ENCODE assay signal across 18 cellular contexts in the genomic region with DNA sequence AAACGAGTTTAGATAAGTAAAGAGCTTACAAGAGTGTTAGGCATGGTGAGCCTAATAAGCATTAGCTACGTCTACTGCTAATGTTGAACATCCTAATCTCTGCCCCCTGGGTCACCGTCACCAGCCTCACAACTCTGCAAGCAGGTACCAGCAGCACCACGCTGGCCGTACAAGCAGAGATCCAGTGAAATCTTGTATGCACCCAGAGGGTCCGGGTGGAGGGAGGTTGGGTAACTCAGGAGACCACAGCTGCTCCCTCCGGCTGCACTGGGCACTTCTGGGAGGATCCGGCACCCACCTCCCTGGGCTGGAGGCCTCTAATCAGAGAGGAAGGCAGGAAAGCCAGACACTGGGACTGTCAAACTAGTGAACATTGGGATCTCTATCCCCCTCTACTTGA. TPM values are rescaled to one million over a fixed set of nuclear protein-coding genes. Genes with fewer than 3 reads are reported as not detected.
A peak's percentile ranks its signal among the peaks of the same experiment; 100 is the strongest.
DNase-seq lines count a peak whose midpoint lies in the region; ATAC-seq and TF ChIP-seq lines count a peak whose summit lies in the region.
"Had no signal": no experiment of that assay in that cellular context is flagged by ENCODE, and none has a peak within 500 bp of the region (broad histone marks: within the 10 kb centered on the region; RNA-seq: fewer than 3 reads in every experiment).

No MANE protein-coding gene starts in this region.

- ATAC-seq in WTC11, result no peak
- ATAC-seq in upper lobe of right lung, result no peak
- ATAC-seq: GM12878, HCT116 had no signal

- H3K36me3 Mint-ChIP-seq in WTC11, result no peaks in the 10 kb centered on the region
- H3K36me3 Mint-ChIP-seq in neural crest cell (ENCODE audit: low read depth), result peaks cover 7% of the 10 kb centered on the region
- H3K36me3 Mint-ChIP-seq: CD4-positive, CD25-positive, alpha-beta regulatory T cell had no signal

- H3K4me3 ChIP-seq in HEK293 (ENCODE audit: low read depth, low read length) (no peak overlapping the region), upper lobe of right lung (no peak overlapping the region)
- H3K4me3 ChIP-seq: GM12878 had no signal

- POLR2A ChIA-PET in HEK293 (lab: Yijun Ruan, JAX) (no interaction called here), WTC11 (lab: Charles Lee) (no interaction called here)

- peaks cover 12% of the 10 kb centered on the region for H3K4me1 Mint-ChIP-seq in WTC11
- peaks cover 20% of the 10 kb centered on the region for H3K4me1 Mint-ChIP-seq in neural crest cell

- DNase-seq in WTC11 (ENCODE audit: low spot score) (no peak), neural crest cell (ENCODE audit: low read depth, low spot score) (no peak), upper lobe of right lung (peak; percentile 21), NCI-H2171 (lab: John Stamatoyannopoulos, UW) (no peak)
- no peak for DNase-seq in NK-92 treated with Interleukin-12 subunit alpha and Interleukin-12 subunit beta, amount 100 ng/mL, for 24 hours (lab: John Stamatoyannopoulos, UW)
- DNase-seq: ACHN; C1 segment of cervical spinal cord; CD4-positive, CD25-positive, alpha-beta regulatory T cell; CD8-positive, alpha-beta memory T cell; COR-L47; DND-41; GOT3; H7 had no signal

- H3K9me3 Mint-ChIP-seq in WTC11, result no peaks in the 10 kb centered on the region
- no peaks in the 10 kb centered on the region for H3K9me3 Mint-ChIP-seq in neural crest cell

- H3K4me1 ChIP-seq in HEK293 (ENCODE audit: control insufficient read depth, insufficient read depth, low read length) (no peaks in the 10 kb centered on the region), upper lobe of right lung (peaks cover 11% of the 10 kb centered on the region)
- H3K4me1 ChIP-seq: BE2C had no signal

- intact Hi-C loops in upper lobe of right lung (cut with DNase I), result no loop called here

- peaks cover 97% of the 10 kb centered on the region for H3K27me3 ChIP-seq in upper lobe of right lung

- H3K27me3 Mint-ChIP-seq in WTC11 (ENCODE audit: low read depth) (peaks cover 72% of the 10 kb centered on the region), neural crest cell (ENCODE audit: low read depth) (peaks cover 99% of the 10 kb centered on the region)

- H3K9me3 ChIP-seq in HEK293 (ENCODE audit: control insufficient read depth, insufficient read depth, low read depth, low read length) (no peaks in the 10 kb centered on the region), upper lobe of right lung (no peaks in the 10 kb centered on the region)
- H3K9me3 ChIP-seq: BE2C had no signal

- H3K27ac ChIP-seq in HEK293 (ENCODE audit: extremely low read depth, low read depth, low read length) (no peak overlapping the region), upper lobe of right lung (no peak overlapping the region)

- TF ChIP-seq CTCF in HEK293 (tag by site-specific recombination; IDR thresholded peaks at IDR 0.05) (no peak), WTC11 (IDR thresholded peaks at IDR 0.05) (no peak), neural crest cell (conservative IDR thresholded peaks at IDR 0.05) (no peak), upper lobe of right lung (IDR thresholded peaks at IDR 0.05) (no peak)

- H3K27ac Mint-ChIP-seq in WTC11, result no peak overlapping the region
- no peak overlapping the region for H3K27ac Mint-ChIP-seq in neural crest cell (ENCODE audit: unreplicated experiment)
- H3K27ac Mint-ChIP-seq: CD4-positive, CD25-positive, alpha-beta regulatory T cell had no signal

- H3K4me3 Mint-ChIP-seq in WTC11, result 0 out of 2 replicates have a peak overlapping the region, but pooled peaks have one; percentile 98
- H3K4me3 Mint-ChIP-seq in neural crest cell, result peak overlapping the region; percentile 39
- H3K4me3 Mint-ChIP-seq: CD4-positive, CD25-positive, alpha-beta regulatory T cell had no signal

- no peaks in the 10 kb centered on the region for H3K36me3 ChIP-seq in HEK293 (ENCODE audit: control insufficient read depth in 2 of 2, insufficient read depth in 1 of 2, low read length in 2 of 2)
- no peaks in the 10 kb centered on the region for H3K36me3 ChIP-seq in upper lobe of right lung
- H3K36me3 ChIP-seq: BE2C had no signal

- CTCF ChIA-PET in HEK293 (lab: Yijun Ruan, JAX), result no interaction called here
- CTCF ChIA-PET in WTC11 (lab: Charles Lee), result interaction anchor here (1.3 to 5.3 kb wide), 5 partner anchors 8 to 148 kb away, joined by 4 to 50 read pairs (median 5); no protein-coding TSS in a partner anchor

TF ChIP-seq in HEK293, 187 proteins besides CTCF, POLR2A, EP300 and RAD21:
- 0 out of 2 replicates have a peak, but pooled peaks have one; percentile 20 for TF ChIP-seq ZNF10 (tag by site-specific recombination; IDR thresholded peaks at IDR 0.05)
- no peak for TF ChIP-seq ZNF624 (tag by site-specific recombination; IDR thresholded peaks at IDR 0.05)
TF ChIP-seq in HEK293: peak in this region for 1.

TF ChIP-seq in WTC11, 78 proteins besides CTCF, POLR2A, EP300 and RAD21 (continues in another document):
- TF ChIP-seq MXD4 (CRISPR knock-in tag; IDR thresholded peaks at IDR 0.05; ENCODE audit: borderline replicate concordance), result no peak
- TF ChIP-seq ZNF219 (CRISPR knock-in tag; IDR thresholded peaks at IDR 0.05; ENCODE audit: borderline replicate concordance), result no peak
- no peak for TF ChIP-seq JAZF1 (CRISPR knock-in tag; IDR thresholded peaks at IDR 0.05)
- no peak for TF ChIP-seq RORB (CRISPR knock-in tag; IDR thresholded peaks at IDR 0.05)
- TF ChIP-seq ELF4 (CRISPR knock-in tag; IDR thresholded peaks at IDR 0.05; ENCODE audit: low read depth), result no peak
- TF ChIP-seq, protein P1, sequence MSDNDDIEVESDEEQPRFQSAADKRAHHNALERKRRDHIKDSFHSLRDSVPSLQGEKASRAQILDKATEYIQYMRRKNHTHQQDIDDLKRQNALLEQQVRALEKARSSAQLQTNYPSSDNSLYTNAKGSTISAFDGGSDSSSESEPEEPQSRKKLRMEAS (CRISPR knock-in tag; IDR thresholded peaks at IDR 0.05), result no peak
- TF ChIP-seq SOX15 (CRISPR knock-in tag; IDR thresholded peaks at IDR 0.05), result no peak
- TF ChIP-seq CBFB (CRISPR knock-in tag; IDR thresholded peaks at IDR 0.05; ENCODE audit: low read depth), result no peak
- TF ChIP-seq, protein P2, sequence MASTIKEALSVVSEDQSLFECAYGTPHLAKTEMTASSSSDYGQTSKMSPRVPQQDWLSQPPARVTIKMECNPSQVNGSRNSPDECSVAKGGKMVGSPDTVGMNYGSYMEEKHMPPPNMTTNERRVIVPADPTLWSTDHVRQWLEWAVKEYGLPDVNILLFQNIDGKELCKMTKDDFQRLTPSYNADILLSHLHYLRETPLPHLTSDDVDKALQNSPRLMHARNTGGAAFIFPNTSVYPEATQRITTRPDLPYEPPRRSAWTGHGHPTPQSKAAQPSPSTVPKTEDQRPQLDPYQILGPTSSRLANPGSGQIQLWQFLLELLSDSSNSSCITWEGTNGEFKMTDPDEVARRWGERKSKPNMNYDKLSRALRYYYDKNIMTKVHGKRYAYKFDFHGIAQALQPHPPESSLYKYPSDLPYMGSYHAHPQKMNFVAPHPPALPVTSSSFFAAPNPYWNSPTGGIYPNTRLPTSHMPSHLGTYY (CRISPR knock-in tag; IDR thresholded peaks at IDR 0.05), result no peak
- TF ChIP-seq, protein P3, sequence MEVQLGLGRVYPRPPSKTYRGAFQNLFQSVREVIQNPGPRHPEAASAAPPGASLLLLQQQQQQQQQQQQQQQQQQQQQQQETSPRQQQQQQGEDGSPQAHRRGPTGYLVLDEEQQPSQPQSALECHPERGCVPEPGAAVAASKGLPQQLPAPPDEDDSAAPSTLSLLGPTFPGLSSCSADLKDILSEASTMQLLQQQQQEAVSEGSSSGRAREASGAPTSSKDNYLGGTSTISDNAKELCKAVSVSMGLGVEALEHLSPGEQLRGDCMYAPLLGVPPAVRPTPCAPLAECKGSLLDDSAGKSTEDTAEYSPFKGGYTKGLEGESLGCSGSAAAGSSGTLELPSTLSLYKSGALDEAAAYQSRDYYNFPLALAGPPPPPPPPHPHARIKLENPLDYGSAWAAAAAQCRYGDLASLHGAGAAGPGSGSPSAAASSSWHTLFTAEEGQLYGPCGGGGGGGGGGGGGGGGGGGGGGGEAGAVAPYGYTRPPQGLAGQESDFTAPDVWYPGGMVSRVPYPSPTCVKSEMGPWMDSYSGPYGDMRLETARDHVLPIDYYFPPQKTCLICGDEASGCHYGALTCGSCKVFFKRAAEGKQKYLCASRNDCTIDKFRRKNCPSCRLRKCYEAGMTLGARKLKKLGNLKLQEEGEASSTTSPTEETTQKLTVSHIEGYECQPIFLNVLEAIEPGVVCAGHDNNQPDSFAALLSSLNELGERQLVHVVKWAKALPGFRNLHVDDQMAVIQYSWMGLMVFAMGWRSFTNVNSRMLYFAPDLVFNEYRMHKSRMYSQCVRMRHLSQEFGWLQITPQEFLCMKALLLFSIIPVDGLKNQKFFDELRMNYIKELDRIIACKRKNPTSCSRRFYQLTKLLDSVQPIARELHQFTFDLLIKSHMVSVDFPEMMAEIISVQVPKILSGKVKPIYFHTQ (CRISPR knock-in tag; IDR thresholded peaks at IDR 0.05), result no peak
- TF ChIP-seq, protein P4, sequence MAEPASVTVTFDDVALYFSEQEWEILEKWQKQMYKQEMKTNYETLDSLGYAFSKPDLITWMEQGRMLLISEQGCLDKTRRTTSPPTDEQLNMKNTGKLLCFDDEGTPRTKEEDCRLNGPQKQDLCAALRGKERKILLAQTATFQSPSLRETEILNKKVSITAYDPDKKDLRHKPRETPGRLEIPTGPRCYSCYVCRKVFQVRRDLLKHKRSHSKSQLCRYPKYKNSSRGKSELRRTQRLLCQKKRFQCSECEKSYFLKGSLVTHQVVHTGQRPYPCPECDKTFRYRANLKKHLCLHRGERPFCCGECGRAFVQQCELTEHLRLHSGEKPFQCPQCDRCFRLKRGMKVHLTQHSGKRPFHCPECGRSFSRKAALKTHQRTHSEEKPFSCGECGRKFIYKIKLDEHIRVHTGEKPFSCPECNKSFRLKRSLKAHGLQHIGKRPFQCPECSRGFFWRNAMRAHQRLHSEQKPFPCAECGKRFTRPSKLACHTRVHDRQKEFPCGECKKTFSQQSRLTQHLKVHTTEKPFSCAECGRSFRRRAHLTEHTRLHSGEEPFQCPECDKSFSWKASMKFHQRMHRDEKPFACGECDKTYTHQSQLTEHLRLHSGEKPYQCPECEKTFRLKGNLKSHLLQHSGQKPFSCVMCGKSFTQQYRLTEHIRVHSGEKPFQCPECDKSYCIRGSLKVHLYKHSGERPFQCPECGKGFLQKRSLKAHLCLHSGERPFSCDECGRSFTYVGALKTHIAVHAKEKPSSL (CRISPR knock-in tag; conservative IDR thresholded peaks at IDR 0.05), result no peak

RNA-seq across cellular contexts. Expression of a gene that starts 8.4 kb away (rescaled TPM):
- total RNA-seq in WTC11 (2021) (0.27 to 0.46 TPM (median 0.44 TPM) in 3 replicates), neural crest cell (0.35 TPM in 1 of 2 replicates, not detected in the other), upper lobe of right lung (not detected)
- total RNA-seq: CD4-positive, CD25-positive, alpha-beta regulatory T cell; CD8-positive, alpha-beta memory T cell; G401; GM12878; H7 had no signal

RNA-seq across cellular contexts. Expression of a gene that starts 44.8 kb away (rescaled TPM):
- total RNA-seq in WTC11 (2021) (8.9 to 11.6 TPM (median 10.3 TPM) in 3 replicates), neural crest cell (14.9 and 15.9 TPM in 2 replicates), upper lobe of right lung (9.1 TPM)

RNA-seq across cellular contexts. Expression of a gene that starts 55.3 kb away (rescaled TPM):
- total RNA-seq in WTC11 (2021) (6.8 to 9.7 TPM (median 7.2 TPM) in 3 replicates), neural crest cell (12.1 and 14.1 TPM in 2 replicates), upper lobe of right lung (7.4 TPM)
